ENCODE assay signal across 2 cellular contexts in the genomic region with DNA sequence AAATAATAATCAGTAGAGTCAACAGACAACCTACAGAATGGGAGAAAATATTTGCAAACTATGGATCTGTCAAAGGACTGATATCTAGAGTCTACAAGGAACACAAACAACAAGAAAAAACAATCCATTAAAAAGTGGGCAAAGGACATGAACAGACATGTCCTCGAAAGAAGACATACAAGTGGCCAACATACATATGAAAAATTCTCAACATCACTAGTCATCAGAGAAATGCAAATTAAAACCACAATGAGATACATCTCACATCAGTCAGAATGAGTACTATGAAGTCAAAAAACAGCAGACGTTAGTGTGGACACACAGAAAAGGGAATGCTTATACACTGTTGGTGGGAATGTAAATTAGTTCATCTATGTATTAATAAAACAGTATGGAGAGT.
TF ChIP-seq lines count a peak whose summit lies in the region.

No MANE protein-coding gene starts in this region.

TF ChIP-seq in SK-N-SH, 30 proteins besides CTCF, POLR2A, EP300 and RAD21 (continued from another document):
- TF ChIP-seq, protein P1, sequence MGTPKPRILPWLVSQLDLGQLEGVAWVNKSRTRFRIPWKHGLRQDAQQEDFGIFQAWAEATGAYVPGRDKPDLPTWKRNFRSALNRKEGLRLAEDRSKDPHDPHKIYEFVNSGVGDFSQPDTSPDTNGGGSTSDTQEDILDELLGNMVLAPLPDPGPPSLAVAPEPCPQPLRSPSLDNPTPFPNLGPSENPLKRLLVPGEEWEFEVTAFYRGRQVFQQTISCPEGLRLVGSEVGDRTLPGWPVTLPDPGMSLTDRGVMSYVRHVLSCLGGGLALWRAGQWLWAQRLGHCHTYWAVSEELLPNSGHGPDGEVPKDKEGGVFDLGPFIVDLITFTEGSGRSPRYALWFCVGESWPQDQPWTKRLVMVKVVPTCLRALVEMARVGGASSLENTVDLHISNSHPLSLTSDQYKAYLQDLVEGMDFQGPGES (IDR thresholded peaks at IDR 0.05; ENCODE audit: low read depth, low read length): no peak
- TF ChIP-seq SMC3 (IDR thresholded peaks at IDR 0.05; ENCODE audit: low read depth, low read length): no peak
- TF ChIP-seq, protein P2, sequence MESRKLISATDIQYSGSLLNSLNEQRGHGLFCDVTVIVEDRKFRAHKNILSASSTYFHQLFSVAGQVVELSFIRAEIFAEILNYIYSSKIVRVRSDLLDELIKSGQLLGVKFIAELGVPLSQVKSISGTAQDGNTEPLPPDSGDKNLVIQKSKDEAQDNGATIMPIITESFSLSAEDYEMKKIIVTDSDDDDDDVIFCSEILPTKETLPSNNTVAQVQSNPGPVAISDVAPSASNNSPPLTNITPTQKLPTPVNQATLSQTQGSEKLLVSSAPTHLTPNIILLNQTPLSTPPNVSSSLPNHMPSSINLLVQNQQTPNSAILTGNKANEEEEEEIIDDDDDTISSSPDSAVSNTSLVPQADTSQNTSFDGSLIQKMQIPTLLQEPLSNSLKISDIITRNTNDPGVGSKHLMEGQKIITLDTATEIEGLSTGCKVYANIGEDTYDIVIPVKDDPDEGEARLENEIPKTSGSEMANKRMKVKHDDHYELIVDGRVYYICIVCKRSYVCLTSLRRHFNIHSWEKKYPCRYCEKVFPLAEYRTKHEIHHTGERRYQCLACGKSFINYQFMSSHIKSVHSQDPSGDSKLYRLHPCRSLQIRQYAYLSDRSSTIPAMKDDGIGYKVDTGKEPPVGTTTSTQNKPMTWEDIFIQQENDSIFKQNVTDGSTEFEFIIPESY (IDR thresholded peaks at IDR 0.05; ENCODE audit: borderline replicate concordance, low read depth): no peak
- TF ChIP-seq RXRA (IDR thresholded peaks at IDR 0.05; ENCODE audit: borderline replicate concordance, low read depth): no peak
- TF ChIP-seq GABPA (IDR thresholded peaks at IDR 0.05; ENCODE audit: low read depth): no peak
- no peak for TF ChIP-seq GATA2 (CRISPR knock-in tag; IDR thresholded peaks at IDR 0.05)
- no peak for TF ChIP-seq EZH2phosphoT487 (IDR thresholded peaks at IDR 0.05; ENCODE audit: borderline replicate concordance, low read depth)
TF ChIP-seq in SK-N-SH: peak in this region for 0.

TF ChIP-seq in SK-N-SH treated with all-trans-retinoic acid at 6 μM for 48 hours, 23 proteins besides CTCF, POLR2A, EP300 and RAD21 (continued from another document):
- TF ChIP-seq, protein P3, sequence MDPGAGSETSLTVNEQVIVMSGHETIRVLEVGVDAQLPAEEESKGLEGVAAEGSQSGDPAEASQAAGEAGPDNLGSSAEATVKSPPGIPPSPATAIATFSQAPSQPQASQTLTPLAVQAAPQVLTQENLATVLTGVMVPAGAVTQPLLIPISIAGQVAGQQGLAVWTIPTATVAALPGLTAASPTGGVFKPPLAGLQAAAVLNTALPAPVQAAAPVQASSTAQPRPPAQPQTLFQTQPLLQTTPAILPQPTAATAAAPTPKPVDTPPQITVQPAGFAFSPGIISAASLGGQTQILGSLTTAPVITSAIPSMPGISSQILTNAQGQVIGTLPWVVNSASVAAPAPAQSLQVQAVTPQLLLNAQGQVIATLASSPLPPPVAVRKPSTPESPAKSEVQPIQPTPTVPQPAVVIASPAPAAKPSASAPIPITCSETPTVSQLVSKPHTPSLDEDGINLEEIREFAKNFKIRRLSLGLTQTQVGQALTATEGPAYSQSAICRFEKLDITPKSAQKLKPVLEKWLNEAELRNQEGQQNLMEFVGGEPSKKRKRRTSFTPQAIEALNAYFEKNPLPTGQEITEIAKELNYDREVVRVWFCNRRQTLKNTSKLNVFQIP (CRISPR knock-in tag; IDR thresholded peaks at IDR 0.05; ENCODE audit: borderline replicate concordance, low read depth): no peak
- TF ChIP-seq BACH2 (CRISPR knock-in tag; IDR thresholded peaks at IDR 0.05; ENCODE audit: borderline replicate concordance): no peak
- TF ChIP-seq, protein P4, sequence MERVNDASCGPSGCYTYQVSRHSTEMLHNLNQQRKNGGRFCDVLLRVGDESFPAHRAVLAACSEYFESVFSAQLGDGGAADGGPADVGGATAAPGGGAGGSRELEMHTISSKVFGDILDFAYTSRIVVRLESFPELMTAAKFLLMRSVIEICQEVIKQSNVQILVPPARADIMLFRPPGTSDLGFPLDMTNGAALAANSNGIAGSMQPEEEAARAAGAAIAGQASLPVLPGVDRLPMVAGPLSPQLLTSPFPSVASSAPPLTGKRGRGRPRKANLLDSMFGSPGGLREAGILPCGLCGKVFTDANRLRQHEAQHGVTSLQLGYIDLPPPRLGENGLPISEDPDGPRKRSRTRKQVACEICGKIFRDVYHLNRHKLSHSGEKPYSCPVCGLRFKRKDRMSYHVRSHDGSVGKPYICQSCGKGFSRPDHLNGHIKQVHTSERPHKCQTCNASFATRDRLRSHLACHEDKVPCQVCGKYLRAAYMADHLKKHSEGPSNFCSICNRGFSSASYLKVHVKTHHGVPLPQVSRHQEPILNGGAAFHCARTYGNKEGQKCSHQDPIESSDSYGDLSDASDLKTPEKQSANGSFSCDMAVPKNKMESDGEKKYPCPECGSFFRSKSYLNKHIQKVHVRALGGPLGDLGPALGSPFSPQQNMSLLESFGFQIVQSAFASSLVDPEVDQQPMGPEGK (CRISPR knock-in tag; IDR thresholded peaks at IDR 0.05; ENCODE audit: borderline replicate concordance): no peak
- no peak for TF ChIP-seq ZNF8 (CRISPR knock-in tag; IDR thresholded peaks at IDR 0.05)
- TF ChIP-seq ESRRG (CRISPR knock-in tag; IDR thresholded peaks at IDR 0.05): no peak
- TF ChIP-seq, protein P5, sequence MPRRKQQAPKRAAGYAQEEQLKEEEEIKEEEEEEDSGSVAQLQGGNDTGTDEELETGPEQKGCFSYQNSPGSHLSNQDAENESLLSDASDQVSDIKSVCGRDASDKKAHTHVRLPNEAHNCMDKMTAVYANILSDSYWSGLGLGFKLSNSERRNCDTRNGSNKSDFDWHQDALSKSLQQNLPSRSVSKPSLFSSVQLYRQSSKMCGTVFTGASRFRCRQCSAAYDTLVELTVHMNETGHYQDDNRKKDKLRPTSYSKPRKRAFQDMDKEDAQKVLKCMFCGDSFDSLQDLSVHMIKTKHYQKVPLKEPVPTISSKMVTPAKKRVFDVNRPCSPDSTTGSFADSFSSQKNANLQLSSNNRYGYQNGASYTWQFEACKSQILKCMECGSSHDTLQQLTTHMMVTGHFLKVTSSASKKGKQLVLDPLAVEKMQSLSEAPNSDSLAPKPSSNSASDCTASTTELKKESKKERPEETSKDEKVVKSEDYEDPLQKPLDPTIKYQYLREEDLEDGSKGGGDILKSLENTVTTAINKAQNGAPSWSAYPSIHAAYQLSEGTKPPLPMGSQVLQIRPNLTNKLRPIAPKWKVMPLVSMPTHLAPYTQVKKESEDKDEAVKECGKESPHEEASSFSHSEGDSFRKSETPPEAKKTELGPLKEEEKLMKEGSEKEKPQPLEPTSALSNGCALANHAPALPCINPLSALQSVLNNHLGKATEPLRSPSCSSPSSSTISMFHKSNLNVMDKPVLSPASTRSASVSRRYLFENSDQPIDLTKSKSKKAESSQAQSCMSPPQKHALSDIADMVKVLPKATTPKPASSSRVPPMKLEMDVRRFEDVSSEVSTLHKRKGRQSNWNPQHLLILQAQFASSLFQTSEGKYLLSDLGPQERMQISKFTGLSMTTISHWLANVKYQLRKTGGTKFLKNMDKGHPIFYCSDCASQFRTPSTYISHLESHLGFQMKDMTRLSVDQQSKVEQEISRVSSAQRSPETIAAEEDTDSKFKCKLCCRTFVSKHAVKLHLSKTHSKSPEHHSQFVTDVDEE (CRISPR knock-in tag; IDR thresholded peaks at IDR 0.05): no peak
- TF ChIP-seq ZFP3 (CRISPR knock-in tag; IDR thresholded peaks at IDR 0.05): no peak
- TF ChIP-seq, protein P6, sequence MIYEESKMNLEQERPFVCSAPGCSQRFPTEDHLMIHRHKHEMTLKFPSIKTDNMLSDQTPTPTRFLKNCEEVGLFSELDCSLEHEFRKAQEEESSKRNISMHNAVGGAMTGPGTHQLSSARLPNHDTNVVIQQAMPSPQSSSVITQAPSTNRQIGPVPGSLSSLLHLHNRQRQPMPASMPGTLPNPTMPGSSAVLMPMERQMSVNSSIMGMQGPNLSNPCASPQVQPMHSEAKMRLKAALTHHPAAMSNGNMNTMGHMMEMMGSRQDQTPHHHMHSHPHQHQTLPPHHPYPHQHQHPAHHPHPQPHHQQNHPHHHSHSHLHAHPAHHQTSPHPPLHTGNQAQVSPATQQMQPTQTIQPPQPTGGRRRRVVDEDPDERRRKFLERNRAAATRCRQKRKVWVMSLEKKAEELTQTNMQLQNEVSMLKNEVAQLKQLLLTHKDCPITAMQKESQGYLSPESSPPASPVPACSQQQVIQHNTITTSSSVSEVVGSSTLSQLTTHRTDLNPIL (CRISPR knock-in tag; IDR thresholded peaks at IDR 0.05; ENCODE audit: low read depth): no peak
- no peak for TF ChIP-seq PPARA (CRISPR knock-in tag; IDR thresholded peaks at IDR 0.05; ENCODE audit: borderline replicate concordance)
